ENCODE assay signal across 24 cellular contexts in genomic region chr19:43797556-43797955, GRCh38. TPM values are rescaled to one million over a fixed set of nuclear protein-coding genes. Genes with fewer than 3 reads are reported as not detected.
DNase-seq lines count a peak whose midpoint lies in the region; ATAC-seq and TF ChIP-seq lines count a peak whose summit lies in the region.
"Had no signal": no experiment of that assay in that cellular context is flagged by ENCODE, and none has a peak within 500 bp of the region (broad histone marks: within the 10 kb centered on the region; RNA-seq: fewer than 3 reads in every experiment).

No MANE protein-coding gene starts in this region.

- H3K4me1 Mint-ChIP-seq in activated CD8-positive, alpha-beta memory T cell treated with anti-CD3 and anti-CD28 coated beads, Interleukin-2, amount 10 ng/mL, durations not matched to agents 7 days and 5 days, result peaks cover 8% of the 10 kb centered on the region
- H3K4me1 Mint-ChIP-seq in brain (no peaks in the 10 kb centered on the region), neural crest cell (peaks cover 4% of the 10 kb centered on the region)

- no peak overlapping the region for H3K27ac Mint-ChIP-seq in activated CD8-positive, alpha-beta memory T cell treated with anti-CD3 and anti-CD28 coated beads, Interleukin-2, amount 10 ng/mL, durations not matched to agents 7 days and 5 days
- no peak overlapping the region for H3K27ac Mint-ChIP-seq in brain
- no peak overlapping the region for H3K27ac Mint-ChIP-seq in neural crest cell (ENCODE audit: unreplicated experiment)
- H3K27ac Mint-ChIP-seq: HFFc6 had no signal

- DNase-seq in activated CD8-positive, alpha-beta memory T cell treated with anti-CD3 and anti-CD28 coated beads, Interleukin-2, amount 10 ng/mL, durations not matched to agents 7 days and 5 days, result no peak
- no peak for DNase-seq in activated CD8-positive, alpha-beta memory T cell treated with anti-CD3 and anti-CD28 coated beads for 24 hours
- DNase-seq in RWPE1 (ENCODE audit: low spot score) (no peak), neural crest cell (ENCODE audit: low read depth, low spot score) (no peak), GM20000 (ENCODE audit: low spot score) (no peak), posterior vena cava (ENCODE audit: low spot score) (no peak)
- DNase-seq in activated CD4-positive, CD25-positive, alpha-beta regulatory T cell treated with anti-CD3 and anti-CD28 coated beads, Interleukin-2, amount 50 U/mL, for 72 hours, result no peak
- DNase-seq: activated CD4-positive, alpha-beta T cell treated with anti-CD3 and anti-CD28 coated beads for 36 hours; DMS 273 treated with DMSO at 0.1 percent for 48 hours; HFFc6; left ventricle myocardium superior; NCI-H1092 treated with DMSO at 0.1 percent for 48 hours; NCI-H2081; NCI-H510A treated with DMSO at 0.1 percent for 48 hours; ovary; right lobe of liver; RPMI8226; SK-N-SH; stimulated activated CD4-positive, alpha-beta T cell treated with anti-CD3 and anti-CD28 coated beads, Interleukin-15, amount 100 ng/mL, for 24 hours had no signal

- TF ChIP-seq CTCF in RWPE1 (conservative IDR thresholded peaks at IDR 0.05; ENCODE audit: low read depth) (no peak), brain (conservative IDR thresholded peaks at IDR 0.05) (no peak), neural crest cell (conservative IDR thresholded peaks at IDR 0.05) (no peak), GM20000 (IDR thresholded peaks at IDR 0.05; ENCODE audit: extremely low read depth, missing control alignments) (no peak)

- ATAC-seq in activated CD8-positive, alpha-beta memory T cell treated with anti-CD3 and anti-CD28 coated beads, Interleukin-2, amount 10 ng/mL, durations not matched to agents 7 days and 5 days, result no peak
- ATAC-seq: left ventricle myocardium superior had no signal

- H3K36me3 Mint-ChIP-seq in activated CD8-positive, alpha-beta memory T cell treated with anti-CD3 and anti-CD28 coated beads, Interleukin-2, amount 10 ng/mL, durations not matched to agents 7 days and 5 days, result no peaks in the 10 kb centered on the region
- no peaks in the 10 kb centered on the region for H3K36me3 Mint-ChIP-seq in brain
- no peaks in the 10 kb centered on the region for H3K36me3 Mint-ChIP-seq in neural crest cell (ENCODE audit: low read depth)

- intact Hi-C loops in posterior vena cava (cut with DNase I), result no loop called here

- H3K4me3 Mint-ChIP-seq in activated CD8-positive, alpha-beta memory T cell treated with anti-CD3 and anti-CD28 coated beads, Interleukin-2, amount 10 ng/mL, durations not matched to agents 7 days and 5 days, result peak overlapping the region; percentile 70
- H3K4me3 Mint-ChIP-seq in brain (peak overlapping the region in 3 of 5 experiments; percentile 15 to 34 (median 29)), neural crest cell (peak overlapping the region; percentile 45)
- H3K4me3 Mint-ChIP-seq: HFFc6 had no signal

- H3K27me3 Mint-ChIP-seq in activated CD8-positive, alpha-beta memory T cell treated with anti-CD3 and anti-CD28 coated beads, Interleukin-2, amount 10 ng/mL, durations not matched to agents 7 days and 5 days, result peaks cover 12% of the 10 kb centered on the region
- peaks cover 75% of the 10 kb centered on the region for H3K27me3 Mint-ChIP-seq in brain
- peaks cover 89% of the 10 kb centered on the region for H3K27me3 Mint-ChIP-seq in neural crest cell (ENCODE audit: low read depth)

- POLR2A ChIA-PET in RWPE1 (lab: Yijun Ruan, JAX; ENCODE audit: low non-redundant PET), result no interaction called here

- H3K27ac ChIP-seq in RWPE1, result peak overlapping the region; percentile 49
- H3K27ac ChIP-seq: BLaER1 treated with 17β-estradiol and CSF1 and Interleukin-3, amounts not matched to agents 10 nM and 100 nM; ovary; right lobe of liver had no signal

- no peaks in the 10 kb centered on the region for H3K9me3 Mint-ChIP-seq in activated CD8-positive, alpha-beta memory T cell treated with anti-CD3 and anti-CD28 coated beads, Interleukin-2, amount 10 ng/mL, durations not matched to agents 7 days and 5 days (ENCODE audit: low read depth)
- H3K9me3 Mint-ChIP-seq in brain (peaks cover 0 to 7% (median 4%) of the 10 kb centered on the region in 5 experiments), neural crest cell (no peaks in the 10 kb centered on the region)
- H3K9me3 Mint-ChIP-seq: HFFc6 had no signal

- CTCF ChIA-PET in activated CD8-positive, alpha-beta memory T cell treated with anti-CD3 and anti-CD28 coated beads, Interleukin-2, amount 10 ng/mL, durations not matched to agents 7 days and 5 days (lab: Charles Lee), result interaction anchor here (1.4 to 2.4 kb wide), 3 partner anchors 12 to 52 kb away, joined by 5 to 7 read pairs (median 6); no protein-coding TSS in a partner anchor
- CTCF ChIA-PET in RWPE1 (lab: Yijun Ruan, JAX), result no interaction called here

RNA-seq across cellular contexts. Expression of gene LYPD5, which starts 4.7 kb away (rescaled TPM):
- under 1 TPM; 0.40 to 0.58 TPM for total RNA-seq in activated CD8-positive, alpha-beta memory T cell treated with anti-CD3 and anti-CD28 coated beads, Interleukin-2, amount 10 ng/mL, durations not matched to agents 7 days and 5 days
- polyA plus RNA-seq in brain (ENCODE audit: insufficient read depth, low read depth, low replicate concordance), result 8.1 TPM
- total RNA-seq in neural crest cell (0.25 TPM in 1 of 2 replicates, not detected in the other), posterior vena cava (1 to 10 TPM; 2.5 to 4.0 TPM)
- total RNA-seq: A673, G401, LHCN-M2 had no signal

RNA-seq across cellular contexts. Expression of gene KCNN4, which starts 16.8 kb away (rescaled TPM):
- 10 to 100 TPM; 43.9 to 53.0 TPM for total RNA-seq in activated CD8-positive, alpha-beta memory T cell treated with anti-CD3 and anti-CD28 coated beads, Interleukin-2, amount 10 ng/mL, durations not matched to agents 7 days and 5 days
- polyA plus RNA-seq in brain (ENCODE audit: insufficient read depth, low read depth, low replicate concordance), result 5.0 TPM
- total RNA-seq in neural crest cell, result 2.2 and 2.8 TPM in 2 replicates
- total RNA-seq in posterior vena cava, result 1 to 10 TPM; 4.0 to 5.8 TPM
- total RNA-seq: A673 had no signal

RNA-seq across cellular contexts. Expression of gene ZNF283, which starts 29.6 kb away (rescaled TPM):
- total RNA-seq in activated CD8-positive, alpha-beta memory T cell treated with anti-CD3 and anti-CD28 coated beads, Interleukin-2, amount 10 ng/mL, durations not matched to agents 7 days and 5 days, result 1 to 10 TPM; 5.2 to 6.5 TPM
- polyA plus RNA-seq in brain (ENCODE audit: insufficient read depth, low read depth, low replicate concordance), result 0.70 TPM
- total RNA-seq in neural crest cell (13.6 and 14.7 TPM in 2 replicates), posterior vena cava (1 to 10 TPM; 9.7 to 9.8 TPM)

RNA-seq across cellular contexts. Expression of gene SMG9, which starts 42.8 kb away (rescaled TPM):
- 10 to 100 TPM; 62.3 to 74.7 TPM for total RNA-seq in activated CD8-positive, alpha-beta memory T cell treated with anti-CD3 and anti-CD28 coated beads, Interleukin-2, amount 10 ng/mL, durations not matched to agents 7 days and 5 days
- polyA plus RNA-seq in brain (ENCODE audit: insufficient read depth, low read depth, low replicate concordance), result 66.0 TPM
- total RNA-seq in neural crest cell, result 87.0 and 87.6 TPM in 2 replicates
- total RNA-seq in posterior vena cava, result 10 to 100 TPM; 35.3 to 40.4 TPM

Comparison
In these comparisons a context has a peak if more than half of its experiments do, and no peak if none do; other contexts are left out.
1. RNA of gene KCNN4, which starts 16.8 kb away (total RNA-seq): 43.9 to 53.0 TPM in activated CD8-positive, alpha-beta memory T cell treated with anti-CD3 and anti-CD28 coated beads, Interleukin-2, amount 10 ng/mL, durations not matched to agents 7 days and 5 days; 4.0 to 5.8 TPM in posterior vena cava and 2.2 to 2.8 TPM in neural crest cell; every median in the first group is over 4 times any median in the second.
2. Peak in every context shown above with its lines, with median percentiles within 50 percentile points of each other: H3K4me3 Mint-ChIP-seq.